ENCODE assay signal across 22 cellular contexts in genomic region chr10:73923935-73924598, GRCh38. TPM values are rescaled to one million over a fixed set of nuclear protein-coding genes. Genes with fewer than 3 reads are reported as not detected.
DNase-seq lines count a peak whose midpoint lies in the region; ATAC-seq and TF ChIP-seq lines count a peak whose summit lies in the region.
"Had no signal": no experiment of that assay in that cellular context is flagged by ENCODE, and none has a peak within 500 bp of the region (broad histone marks: within the 10 kb centered on the region; RNA-seq: fewer than 3 reads in every experiment).

No MANE protein-coding gene starts in this region.

- H3K36me3 ChIP-seq in BLaER1 (no peaks in the 10 kb centered on the region), adipocyte (ENCODE audit: control insufficient read depth, insufficient read depth, low read length, severe bottlenecking) (no peaks in the 10 kb centered on the region), uterus (no peaks in the 10 kb centered on the region)
- H3K36me3 ChIP-seq: adrenal gland, heart right ventricle, suprapubic skin had no signal

- H2BK12ac ChIP-seq in H9 (ENCODE audit: insufficient read length, low read depth, low read length), result no peak overlapping the region

- whole genome bisulfite sequencing in H9 (ENCODE audit: extremely low coverage, insufficient read length, low lambda C conversion rate), result no CpG with 5 or more reads among the region's 4 CpGs

- peaks cover 27 to 32% of the 10 kb centered on the region in 2 experiments for H3K4me1 Mint-ChIP-seq in H9

- H3K9ac ChIP-seq in BLaER1 (no peak overlapping the region), H9 (ENCODE audit: extremely low read depth, insufficient read length, low read length) (no peak overlapping the region), adipocyte (ENCODE audit: low read length) (no peak overlapping the region)

- no peak overlapping the region for H4K5ac ChIP-seq in H9 (ENCODE audit: insufficient read length, low read depth, low read length)

- H3K4me2 ChIP-seq in BLaER1 (peak overlapping the region; percentile 43), H9 (ENCODE audit: insufficient read depth, insufficient read length, low read length) (no peak overlapping the region)

- no peaks in the 10 kb centered on the region for H3K79me1 ChIP-seq in H9 (ENCODE audit: insufficient read depth, low read depth, low read length, poor library complexity, severe bottlenecking)

- H3K27me3 Mint-ChIP-seq in H9 (ENCODE audit: low read depth), result no peaks in the 10 kb centered on the region; the same call in 1 of the 2 replicates

- no peak overlapping the region for H2AFZ ChIP-seq in H9 (ENCODE audit: low read length)

- H3K79me2 ChIP-seq in H9 (ENCODE audit: insufficient read depth, low read length), result no peaks in the 10 kb centered on the region

- no peak overlapping the region for H2BK20ac ChIP-seq in H9 (ENCODE audit: low read depth, low read length, poor library complexity, severe bottlenecking)

- TF ChIP-seq CTCF in H9 (conservative IDR thresholded peaks at IDR 0.05) (no peak), uterus (IDR thresholded peaks at IDR 0.05) (no peak)

- H3K4me1 ChIP-seq in BLaER1 (peaks cover 74% of the 10 kb centered on the region), H9 (ENCODE audit: insufficient read depth, low read length) (peaks cover 5% of the 10 kb centered on the region; the same call in 1 of the 2 replicates), adipocyte (ENCODE audit: control insufficient read depth, insufficient read depth, low read length) (peaks cover 10% of the 10 kb centered on the region), uterus (peaks cover 0 to 9% of the 10 kb centered on the region in 2 donors)
- H3K4me1 ChIP-seq: adrenal gland had no signal

- no peak overlapping the region for H3K18ac ChIP-seq in H9 (ENCODE audit: insufficient read length, low read depth, low read length)

- H3K9me3 Mint-ChIP-seq in H9, result peaks cover 0 to 2% of the 10 kb centered on the region in 2 experiments; a peak in 3 of 5 replicates
- H3K9me3 Mint-ChIP-seq: activated T-helper 2 cell treated with anti-CD3 and anti-CD28 coated beads, Interferon-gamma antibody, Interleukin-2, Interleukin-4, amounts not matched to agents 10 μg/mL and 5 μg/mL and 100 μg/mL, durations not matched to agents 14 hours and 24 hours and 36 hours had no signal

- TF ChIP-seq POLR2A in uterus (IDR thresholded peaks at IDR 0.05), result no peak

- no peak overlapping the region; the same call in 1 of the 2 replicates for H3K14ac ChIP-seq in H9 (ENCODE audit: insufficient read depth, low read length)

- no peak overlapping the region for H3K23ac ChIP-seq in H9 (ENCODE audit: insufficient read length, low read depth, low read length)

- no peak overlapping the region for H3K4ac ChIP-seq in H9 (ENCODE audit: low read depth, low read length)

- DNase-seq in H9 (no peak), adipocyte (ENCODE audit: low read depth) (peak; percentile 38), myocyte (ENCODE audit: low read depth) (peak; percentile 21), kidney tubule cell (ENCODE audit: low spot score) (no peak), uterus (no peak), CD1c-positive myeloid dendritic cell (ENCODE audit: extremely low spot score) (no peak)
- DNase-seq: activated CD8-positive, alpha-beta memory T cell treated with anti-CD3 and anti-CD28 coated beads, Interleukin-2, amount 10 ng/mL, durations not matched to agents 7 days and 5 days; adrenal gland; CD8-positive, alpha-beta memory T cell; cortex of kidney; DND-41; heart right ventricle; naive thymus-derived CD4-positive, alpha-beta T cell; NCI-H1417; NCI-H2107; NCI-H510A; RPMI8226 had no signal

- no peak for ATAC-seq in GM18907 (IDR thresholded peaks at IDR 0.05; ENCODE audit: unreplicated experiment)
- ATAC-seq: activated CD8-positive, alpha-beta memory T cell treated with anti-CD3 and anti-CD28 coated beads, Interleukin-2, amount 10 ng/mL, durations not matched to agents 7 days and 5 days; heart right ventricle; naive thymus-derived CD4-positive, alpha-beta T cell had no signal

- no peak overlapping the region for H2AK5ac ChIP-seq in H9 (ENCODE audit: insufficient read length, low read length)

- peak overlapping the region; percentile 11 to 50 (median 12); a peak in 2 of 7 replicates for H3K27ac Mint-ChIP-seq in H9
- H3K27ac Mint-ChIP-seq: activated CD8-positive, alpha-beta memory T cell treated with anti-CD3 and anti-CD28 coated beads, Interleukin-2, amount 10 ng/mL, durations not matched to agents 7 days and 5 days; activated T-helper 2 cell treated with anti-CD3 and anti-CD28 coated beads, Interferon-gamma antibody, Interleukin-2, Interleukin-4, amounts not matched to agents 10 μg/mL and 5 μg/mL and 100 μg/mL, durations not matched to agents 14 hours and 24 hours and 36 hours; CD8-positive, alpha-beta memory T cell had no signal

- H3K4me3 ChIP-seq in BLaER1, result no peak overlapping the region
- H3K4me3 ChIP-seq in adipocyte (ENCODE audit: low read length), result no peak overlapping the region
- H3K4me3 ChIP-seq in uterus, result no peak overlapping the region
- H3K4me3 ChIP-seq: adrenal gland, heart right ventricle, lung, suprapubic skin had no signal

- intact Hi-C loops in uterus (cut with DNase I; ENCODE audit: low total_unique reads), result no loop called here

- H4K91ac ChIP-seq in H9 (ENCODE audit: insufficient read length, low read depth, low read length), result no peak overlapping the region

- H3K4me3 Mint-ChIP-seq in H9, result peak overlapping the region in 1 of 2 experiments; percentile 25; a peak in 1 of 5 replicates
- H3K4me3 Mint-ChIP-seq: activated CD8-positive, alpha-beta memory T cell treated with anti-CD3 and anti-CD28 coated beads, Interleukin-2, amount 10 ng/mL, durations not matched to agents 7 days and 5 days; CD8-positive, alpha-beta memory T cell had no signal

- no peak overlapping the region for H2BK15ac ChIP-seq in H9 (ENCODE audit: low read depth, low read length)

- H3K56ac ChIP-seq in H9 (ENCODE audit: insufficient read length, low read depth, low read length), result no peak overlapping the region

- H3K36me3 Mint-ChIP-seq in H9 (ENCODE audit: insufficient read depth in 1 of 3, low read depth in 3 of 3), result no peaks in the 10 kb centered on the region

- H4K8ac ChIP-seq in H9 (replicated peaks; ENCODE audit: insufficient read length, low read depth, low read length), result no peak overlapping the region

- no peak overlapping the region for H2BK120ac ChIP-seq in H9 (ENCODE audit: low read depth, low read length, poor library complexity, severe bottlenecking)

- H3K23me2 ChIP-seq in H9 (ENCODE audit: insufficient read length, low read depth, low read length, poor library complexity, severe bottlenecking), result no peaks in the 10 kb centered on the region

- no peak overlapping the region for H2BK5ac ChIP-seq in H9 (ENCODE audit: insufficient read length, low read length)

- H3K9me3 ChIP-seq in BLaER1, result peaks cover 4% of the 10 kb centered on the region
- H3K9me3 ChIP-seq in H9 (ENCODE audit: control insufficient read depth, low read depth, low read length), result no peaks in the 10 kb centered on the region
- peaks cover 4% of the 10 kb centered on the region for H3K9me3 ChIP-seq in adipocyte (ENCODE audit: control insufficient read depth, low read length)
- no peaks in the 10 kb centered on the region for H3K9me3 ChIP-seq in uterus
- H3K9me3 ChIP-seq: adrenal gland, suprapubic skin had no signal

- H3K27ac ChIP-seq in BLaER1 (no peak overlapping the region), H9 (ENCODE audit: insufficient read length, low read depth, low read length) (no peak overlapping the region), uterus (peak overlapping the region in 1 of 2 donors; percentile 22)
- H3K27ac ChIP-seq: adrenal gland, heart right ventricle, suprapubic skin had no signal

- H3K27me3 ChIP-seq in BLaER1 (no peaks in the 10 kb centered on the region), H9 (ENCODE audit: insufficient read depth, low read length) (no peaks in the 10 kb centered on the region), adipocyte (replicated peaks; ENCODE audit: control insufficient read depth, insufficient read depth, low read length) (no peaks in the 10 kb centered on the region), uterus (no peaks in the 10 kb centered on the region)
- H3K27me3 ChIP-seq: adrenal gland, heart right ventricle, suprapubic skin had no signal

- H3T11ph ChIP-seq in H9 (ENCODE audit: low read length), result no peak overlapping the region

- H4K20me1 ChIP-seq in BLaER1, result no peaks in the 10 kb centered on the region
- no peaks in the 10 kb centered on the region for H4K20me1 ChIP-seq in H9 (ENCODE audit: control insufficient read depth, insufficient read depth, insufficient read length)

RNA-seq across cellular contexts. Expression of gene PLAU, which starts 13.1 kb away (rescaled TPM):
- total RNA-seq in H9 (2021) (15.0 and 16.2 TPM in 2 replicates), myocyte (154 and 166 TPM in 2 replicates), uterus (10 to 100 TPM in 2 of 4 donors, 1 to 10 TPM in 2; 1.8 to 15.3 (median 9.0) TPM)
- 336 TPM for polyA plus RNA-seq in myocyte (2012)
- polyA plus RNA-seq: CD8-positive, alpha-beta memory T cell; naive thymus-derived CD4-positive, alpha-beta T cell had no signal

RNA-seq across cellular contexts. Expression of gene CAMK2G, which starts 49.7 kb away (rescaled TPM):
- total RNA-seq in H9 (2021), result 30.4 and 31.8 TPM in 2 replicates
- 32.4 and 32.8 TPM in 2 replicates for total RNA-seq in myocyte
- polyA plus RNA-seq in myocyte (2012), result 38.8 TPM
- 10 to 100 TPM; 17.9 to 79.9 (median 40.0) TPM for total RNA-seq in uterus

Comparison
In these comparisons a context has a peak if more than half of its experiments do, and no peak if none do; other contexts are left out.
1. DNase-seq: peak in adipocyte (single experiment) and myocyte (single experiment); none in H9 (single experiment), kidney tubule cell (single experiment), uterus (0 of 2) and CD1c-positive myeloid dendritic cell (single experiment).